17 cellular contexts compared by ENCODE assay signal in the genomic region with DNA sequence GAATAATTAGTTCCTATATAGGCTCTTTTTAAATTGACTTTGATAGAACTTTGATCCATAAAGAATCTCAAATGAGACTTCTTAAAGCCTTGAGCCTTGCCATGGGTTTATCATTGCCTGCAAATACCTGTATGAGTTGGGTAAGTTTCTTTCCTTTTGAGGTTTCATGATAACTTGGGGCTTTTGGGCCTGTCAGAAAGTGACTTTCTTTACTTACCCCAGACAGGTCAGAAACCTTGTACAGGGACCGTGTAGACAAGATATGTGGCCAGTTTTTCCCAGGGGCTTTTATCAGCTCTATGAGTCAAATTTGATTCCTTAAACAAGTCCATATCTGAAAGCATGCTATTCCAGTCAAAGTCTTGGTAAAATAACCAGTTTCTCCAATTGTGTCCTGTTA. TPM values are rescaled to one million over a fixed set of nuclear protein-coding genes. Genes with fewer than 3 reads are reported as not detected.
DNase-seq lines count a peak whose midpoint lies in the region; ATAC-seq and TF ChIP-seq lines count a peak whose summit lies in the region.
"Had no signal": no experiment of that assay in that cellular context is flagged by ENCODE, and none has a peak within 500 bp of the region (broad histone marks: within the 10 kb centered on the region; RNA-seq: fewer than 3 reads in every experiment).

No MANE protein-coding gene starts in this region.

- no peak overlapping the region for H3K4me3 ChIP-seq in RWPE2 (ENCODE audit: severe bottlenecking)
- no peak overlapping the region for H3K4me3 ChIP-seq in heart left ventricle
- H3K4me3 ChIP-seq in CD8-positive, alpha-beta memory T cell (ENCODE audit: low read length) = no peak overlapping the region
- H3K4me3 ChIP-seq: gastrocnemius medialis, lower lobe of right lung, pancreas had no signal

- no peak for TF ChIP-seq POLR2A in heart left ventricle (IDR thresholded peaks at IDR 0.05)

- DNase-seq in RWPE2 (ENCODE audit: low spot score) (no peak), DMS 273 treated with DMSO at 0.1 percent for 48 hours (lab: John Stamatoyannopoulos, UW) (no peak), SHP77 (lab: John Stamatoyannopoulos, UW) (no peak), heart left ventricle (no peak)
- DNase-seq in CD8-positive, alpha-beta memory T cell = no peak
- DNase-seq: anterior cingulate cortex, COR-L47, gastrocnemius medialis, HCEC 1CT, lower lobe of right lung, naive B cell, NCI-H187 treated with DMSO at 0.1 percent for 48 hours, NCI-H510A, pancreas had no signal

- H3K4me3 Mint-ChIP-seq in CD8-positive, alpha-beta memory T cell = no peak overlapping the region
- H3K4me3 Mint-ChIP-seq: naive B cell had no signal

- H3K27ac ChIP-seq in RWPE2 (ENCODE audit: poor library complexity, severe bottlenecking) (peak overlapping the region; percentile 63), heart left ventricle (peak overlapping the region in 2 of 12 donors; percentile 59 to 72)
- H3K27ac ChIP-seq in CD8-positive, alpha-beta memory T cell (ENCODE audit: low read depth, low read length) = no peak overlapping the region
- H3K27ac ChIP-seq: gastrocnemius medialis, lower lobe of right lung had no signal

- ATAC-seq in GM18858 (IDR thresholded peaks at IDR 0.05; ENCODE audit: unreplicated experiment) (peak; percentile 58), GM21423 (IDR thresholded peaks at IDR 0.05; ENCODE audit: unreplicated experiment) (peak; percentile 54), HG02973 (IDR thresholded peaks at IDR 0.05; ENCODE audit: unreplicated experiment) (peak; percentile 81), RWPE2 (ENCODE audit: low read depth) (no peak), heart left ventricle (no peak)
- ATAC-seq: gastrocnemius medialis, lower lobe of right lung had no signal

- H3K9me3 Mint-ChIP-seq in CD8-positive, alpha-beta memory T cell = peaks cover 0 to 9% (median 2%) of the 10 kb centered on the region in 5 donors

- no peaks in the 10 kb centered on the region for H3K27me3 Mint-ChIP-seq in CD8-positive, alpha-beta memory T cell
- H3K27me3 Mint-ChIP-seq: naive B cell had no signal

- no peaks in the 10 kb centered on the region for H3K36me3 Mint-ChIP-seq in CD8-positive, alpha-beta memory T cell

- no peaks in the 10 kb centered on the region for H3K4me1 Mint-ChIP-seq in CD8-positive, alpha-beta memory T cell
- H3K4me1 Mint-ChIP-seq: naive B cell had no signal

- WGBS in heart left ventricle, 4 donors = 79 to 95% (median 89%) methylated on average over 1 of the region's 1 CpG

- POLR2A ChIA-PET in CD8-positive, alpha-beta memory T cell (lab: Charles Lee) = no interaction called here

- CTCF ChIA-PET in CD8-positive, alpha-beta memory T cell (lab: Charles Lee) = no interaction called here

- peaks cover 12% of the 10 kb centered on the region for H3K4me1 ChIP-seq in RWPE2 (ENCODE audit: insufficient read depth, poor library complexity, severe bottlenecking)
- H3K4me1 ChIP-seq in heart left ventricle = peaks cover 0 to 12% (median 0%) of the 10 kb centered on the region in 12 donors
- no peaks in the 10 kb centered on the region for H3K4me1 ChIP-seq in CD8-positive, alpha-beta memory T cell (ENCODE audit: insufficient read depth, low read length)
- H3K4me1 ChIP-seq: lower lobe of right lung, pancreas had no signal

- intact Hi-C loops in heart left ventricle (cut with DNase I) = no loop called here

- H3K27ac Mint-ChIP-seq in CD8-positive, alpha-beta memory T cell = no peak overlapping the region
- H3K27ac Mint-ChIP-seq: naive B cell had no signal

- H3K9me3 ChIP-seq in RWPE2 (ENCODE audit: severe bottlenecking) = no peaks in the 10 kb centered on the region
- no peaks in the 10 kb centered on the region for H3K9me3 ChIP-seq in heart left ventricle
- no peaks in the 10 kb centered on the region for H3K9me3 ChIP-seq in CD8-positive, alpha-beta memory T cell (ENCODE audit: low read length)
- H3K9me3 ChIP-seq: gastrocnemius medialis, pancreas had no signal

- H3K36me3 ChIP-seq in RWPE2 (ENCODE audit: low read depth) (no peaks in the 10 kb centered on the region), heart left ventricle (peaks cover 0 to 81% (median 39%) of the 10 kb centered on the region in 9 donors)
- H3K36me3 ChIP-seq in CD8-positive, alpha-beta memory T cell (ENCODE audit: insufficient read depth, low read length) = no peaks in the 10 kb centered on the region

- H3K27me3 ChIP-seq in RWPE2 (ENCODE audit: insufficient read depth, poor library complexity, severe bottlenecking) = no peaks in the 10 kb centered on the region
- H3K27me3 ChIP-seq in heart left ventricle = no peaks in the 10 kb centered on the region
- no peaks in the 10 kb centered on the region for H3K27me3 ChIP-seq in CD8-positive, alpha-beta memory T cell (ENCODE audit: insufficient read depth, low read length, poor library complexity, severe bottlenecking)
- H3K27me3 ChIP-seq: gastrocnemius medialis, pancreas had no signal

- TF ChIP-seq CTCF in RWPE2 (IDR thresholded peaks at IDR 0.05; ENCODE audit: poor library complexity, severe bottlenecking) (no peak), heart left ventricle (IDR thresholded peaks at IDR 0.05) (no peak)

RNA-seq across cellular contexts. Expression of gene KCTD3, which starts 17.3 kb away (rescaled TPM):
- total RNA-seq in heart left ventricle = 10 to 100 TPM; 13.2 to 22.5 (median 18.8) TPM
- 10 to 100 TPM; 11.1 to 14.2 TPM for polyA plus RNA-seq in heart left ventricle
- under 1 TPM; 0.64 to 0.79 TPM for total RNA-seq in CD8-positive, alpha-beta memory T cell
- 0.43 TPM for polyA plus RNA-seq in CD8-positive, alpha-beta memory T cell

Comparison
In these comparisons a context has a peak if more than half of its experiments do, and no peak if none do; other contexts are left out.
1. ATAC-seq: peak in GM18858 (single experiment), GM21423 (single experiment) and HG02973 (single experiment); none in RWPE2 (single experiment) and heart left ventricle (0 of 4).
2. RNA of gene KCTD3, which starts 17.3 kb away (total RNA-seq): 13.2 to 22.5 TPM in heart left ventricle; 0.64 to 0.79 TPM in CD8-positive, alpha-beta memory T cell; every median in the first group is over 4 times any median in the second.